1 cellular context compared by ENCODE assay signal in genomic region chr2:64649013-64649484, GRCh38.
A peak's percentile ranks its signal among the peaks of the same experiment; 100 is the strongest.
TF ChIP-seq lines count a peak whose summit lies in the region.

No MANE protein-coding gene starts in this region.

TF ChIP-seq in K562, 482 proteins besides CTCF, POLR2A, EP300 and RAD21 (continued from another document and continues in another):
- TF ChIP-seq CEBPZ (IDR thresholded peaks at IDR 0.05; ENCODE audit: borderline replicate concordance, low read depth, low read length), result no peak
- no peak for TF ChIP-seq FOS (IDR thresholded peaks at IDR 0.05; ENCODE audit: extremely low read depth, insufficient read length)
- no peak for TF ChIP-seq ZBTB7A (IDR thresholded peaks at IDR 0.05; ENCODE audit: borderline replicate concordance, control insufficient read depth, low read depth, low read length)
- no peak for TF ChIP-seq NR0B1 (IDR thresholded peaks at IDR 0.05; ENCODE audit: partially characterized antibody)
- no peak for TF ChIP-seq GTF2A2 (tag; IDR thresholded peaks at IDR 0.05)
- TF ChIP-seq ZNF263 (CRISPR knock-in tag; IDR thresholded peaks at IDR 0.05; ENCODE audit: borderline replicate concordance), result no peak
- no peak for TF ChIP-seq HINFP (tag; conservative IDR thresholded peaks at IDR 0.05; ENCODE audit: low read depth)
- no peak for TF ChIP-seq TGIF2 (CRISPR knock-in tag; IDR thresholded peaks at IDR 0.05)
- TF ChIP-seq CREB5 (CRISPR knock-in tag; IDR thresholded peaks at IDR 0.05), result no peak
- TF ChIP-seq E2F6 (IDR thresholded peaks at IDR 0.05; ENCODE audit: borderline replicate concordance in 1 of 2, extremely low read depth in 1 of 2, insufficient read depth in 1 of 2, insufficient read length in 1 of 2, low read depth in 1 of 2, low read length in 1 of 2, poor library complexity in 1 of 2, severe bottlenecking in 1 of 2), result no peak
- no peak for TF ChIP-seq FIP1L1 (IDR thresholded peaks at IDR 0.05; ENCODE audit: low read depth, low read length, poor library complexity, severe bottlenecking)
- no peak for TF ChIP-seq HMG20B (CRISPR knock-in tag; IDR thresholded peaks at IDR 0.05)
- TF ChIP-seq ZNF282 (CRISPR knock-in tag; IDR thresholded peaks at IDR 0.05), result no peak
- TF ChIP-seq MNT (conservative IDR thresholded peaks at IDR 0.05), result peak; percentile 34 to 65; a peak in 2 of 4 replicates
- TF ChIP-seq ARHGAP35 (IDR thresholded peaks at IDR 0.05; ENCODE audit: partially characterized antibody), result no peak
- no peak for TF ChIP-seq POLR2G (IDR thresholded peaks at IDR 0.05; ENCODE audit: low read depth, low read length)
- no peak; a peak in 1 of 4 replicates for TF ChIP-seq MAZ (CRISPR knock-in tag; conservative IDR thresholded peaks at IDR 0.05 in 1 of 2, IDR thresholded peaks at IDR 0.05 in 1 of 2)
- TF ChIP-seq ZBTB9 (CRISPR knock-in tag; IDR thresholded peaks at IDR 0.05), result no peak
- no peak for TF ChIP-seq ZC3H8 (IDR thresholded peaks at IDR 0.05)
- TF ChIP-seq NFRKB (IDR thresholded peaks at IDR 0.05; ENCODE audit: low read depth), result no peak
- peak; percentile 83; the same call in 1 of the 2 replicates for TF ChIP-seq ZBTB2 (IDR thresholded peaks at IDR 0.05)
- TF ChIP-seq ZNF507 (tag; conservative IDR thresholded peaks at IDR 0.05), result no peak
- no peak for TF ChIP-seq HDGF (IDR thresholded peaks at IDR 0.05)
- TF ChIP-seq THRAP3 (IDR thresholded peaks at IDR 0.05; ENCODE audit: borderline replicate concordance), result no peak
- TF ChIP-seq TAF15 (IDR thresholded peaks at IDR 0.05; ENCODE audit: low read depth, low read length), result no peak
- no peak for TF ChIP-seq FUS (optimal IDR thresholded peaks at IDR 0.05; ENCODE audit: low read depth, low read length)
- TF ChIP-seq ILK (tag; IDR thresholded peaks at IDR 0.05; ENCODE audit: borderline replicate concordance, low read depth), result no peak
- no peak for TF ChIP-seq E2F1 (CRISPR knock-in tag; IDR thresholded peaks at IDR 0.05)
- peak; percentile 52; the same call in 1 of the 2 replicates for TF ChIP-seq NCOA1 (IDR thresholded peaks at IDR 0.05; ENCODE audit: low read depth)
- TF ChIP-seq GABPA (tag; conservative IDR thresholded peaks at IDR 0.05; ENCODE audit: low read depth), result no peak
- 0 out of 2 replicates have a peak, but pooled peaks have one; percentile 11 for TF ChIP-seq ATF3 (IDR thresholded peaks at IDR 0.05)
- no peak for TF ChIP-seq ATF3 (CRISPR knock-in tag; conservative IDR thresholded peaks at IDR 0.05)
- no peak for TF ChIP-seq MYBL2 (IDR thresholded peaks at IDR 0.05; ENCODE audit: low read depth)
- no peak for TF ChIP-seq MYBL2 (CRISPR knock-in tag; IDR thresholded peaks at IDR 0.05; ENCODE audit: borderline replicate concordance)
- TF ChIP-seq ZNF280A (IDR thresholded peaks at IDR 0.05; ENCODE audit: low read depth, partially characterized antibody), result no peak
- no peak for TF ChIP-seq BRD9 (IDR thresholded peaks at IDR 0.05; ENCODE audit: low read depth, partially characterized antibody)
- no peak for TF ChIP-seq HBP1 (CRISPR knock-in tag; IDR thresholded peaks at IDR 0.05)
- TF ChIP-seq ZNF512 (tag; IDR thresholded peaks at IDR 0.05), result no peak
